14 cellular contexts compared by ENCODE assay signal in genomic region chr4:187993827-187994226, GRCh38. TPM values are rescaled to one million over a fixed set of nuclear protein-coding genes. Genes with fewer than 3 reads are reported as not detected.
DNase-seq lines count a peak whose midpoint lies in the region; ATAC-seq, FAIRE-seq and TF ChIP-seq lines count a peak whose summit lies in the region.
"Had no signal": no experiment of that assay in that cellular context is flagged by ENCODE, and none has a peak within 500 bp of the region (broad histone marks: within the 10 kb centered on the region; RNA-seq: fewer than 3 reads in every experiment).

No MANE protein-coding gene starts in this region.

- H3K36me3 ChIP-seq in GM06990 (ENCODE audit: control insufficient read depth, insufficient read depth, low read length) (no peaks in the 10 kb centered on the region), hepatocyte (replicated peaks; ENCODE audit: insufficient read depth, low read depth) (no peaks in the 10 kb centered on the region)
- H3K36me3 ChIP-seq in CD4-positive, alpha-beta memory T cell (ENCODE audit: insufficient read depth, low read length), result no peaks in the 10 kb centered on the region
- H3K36me3 ChIP-seq: gastrocnemius medialis, suprapubic skin had no signal

- H3K4me1 ChIP-seq in A549 (peaks cover 8% of the 10 kb centered on the region; the same call in 2 of the 3 replicates), hepatocyte (ENCODE audit: insufficient read depth) (no peaks in the 10 kb centered on the region)
- H3K4me1 ChIP-seq in CD4-positive, alpha-beta memory T cell (ENCODE audit: insufficient read depth, low read length), result no peaks in the 10 kb centered on the region
- H3K4me1 ChIP-seq: gastrocnemius medialis, suprapubic skin had no signal

- TF ChIP-seq EP300 in A549 (IDR thresholded peaks at IDR 0.05), result no peak

- POLR2A ChIA-PET in A549 (lab: Yijun Ruan, JAX), result no interaction called here
- POLR2A ChIA-PET in CD4-positive, alpha-beta memory T cell (lab: Charles Lee; ENCODE audit: partially characterized antibody), result no interaction called here

- FAIRE-seq in A549 (lab: Jason Lieb, UNC), result no peak

- H3K27me3 ChIP-seq in GM06990 (replicated peaks; ENCODE audit: control insufficient read depth, insufficient read depth, low read length) (no peaks in the 10 kb centered on the region), hepatocyte (no peaks in the 10 kb centered on the region)
- no peaks in the 10 kb centered on the region for H3K27me3 ChIP-seq in CD4-positive, alpha-beta memory T cell (ENCODE audit: insufficient read depth, low read length)
- H3K27me3 ChIP-seq: gastrocnemius medialis had no signal

- peaks cover 1 to 2% of the 10 kb centered on the region in 2 donors for H3K27me3 Mint-ChIP-seq in CD4-positive, alpha-beta memory T cell

- H3K4me3 ChIP-seq in A549, result no peak overlapping the region
- H3K4me3 ChIP-seq in GM06990 (replicated peaks; ENCODE audit: low read depth, low read length), result no peak overlapping the region
- no peak overlapping the region for H3K4me3 ChIP-seq in hepatocyte
- no peak overlapping the region for H3K4me3 ChIP-seq in CD4-positive, alpha-beta memory T cell (ENCODE audit: low read length in 2 of 2)
- H3K4me3 ChIP-seq: gastrocnemius medialis, lung, suprapubic skin had no signal

- H3K36me3 Mint-ChIP-seq in CD4-positive, alpha-beta memory T cell, result no peaks in the 10 kb centered on the region

- CTCF ChIA-PET in A549 (lab: Yijun Ruan, JAX), result interaction anchor here (0.7 to 0.9 kb wide), 2 partner anchors 9 to 381 kb away, joined by 3 read pairs; no protein-coding TSS in a partner anchor
- CTCF ChIA-PET in CD4-positive, alpha-beta memory T cell (lab: Charles Lee; ENCODE audit: partially characterized antibody), result no interaction called here

- DNase-seq in A549 (ENCODE audit: low read depth in 1 of 2, low spot score in 1 of 2) (peak in 1 of 2 experiments; percentile 28), GM06990 (ENCODE audit: extremely low read depth, insufficient read length) (no peak), OCI-M1 (lab: John Stamatoyannopoulos, UW) (peak; percentile 55), hepatocyte (ENCODE audit: low spot score) (peak; percentile 26), DMS79 treated with DMSO at 0.1 percent for 48 hours (lab: John Stamatoyannopoulos, UW) (no peak), SIG-M5 (lab: John Stamatoyannopoulos, UW) (no peak)
- DNase-seq in CD4-positive, alpha-beta memory T cell, result no peak
- DNase-seq in activated naive CD4-positive, alpha-beta T cell treated with anti-CD3 and anti-CD28 coated beads, Interleukin-2, amount 50 U/mL, for 16 hours, result no peak
- DNase-seq: gastrocnemius medialis, NCI-H2029 treated with DMSO at 0.1 percent for 48 hours had no signal

- no peak overlapping the region for H3K4me3 Mint-ChIP-seq in CD4-positive, alpha-beta memory T cell

- peaks cover 2 to 36% (median 22%) of the 10 kb centered on the region in 8 donors for H3K9me3 Mint-ChIP-seq in CD4-positive, alpha-beta memory T cell

- H3K27ac ChIP-seq in A549 (0 out of 6 replicates have a peak overlapping the region, but pooled peaks of 1 of the 2 experiments have one; percentile 26), hepatocyte (no peak overlapping the region)
- no peak overlapping the region for H3K27ac ChIP-seq in CD4-positive, alpha-beta memory T cell (ENCODE audit: low read depth, low read length)
- H3K27ac ChIP-seq: gastrocnemius medialis, suprapubic skin, VCaP had no signal

- TF ChIP-seq CTCF in A549 (IDR thresholded peaks at IDR 0.05), result no peak; the same call in 1 of the 3 replicates
- TF ChIP-seq CTCF in GM06990 (IDR thresholded peaks at IDR 0.05; ENCODE audit: insufficient read depth, low read length, poor library complexity, severe bottlenecking), result peak; percentile 5
- TF ChIP-seq CTCF in hepatocyte (IDR thresholded peaks at IDR 0.05; ENCODE audit: poor library complexity), result peak; percentile 45

- TF ChIP-seq RAD21 in A549 (conservative IDR thresholded peaks at IDR 0.05 in 1 of 2, IDR thresholded peaks at IDR 0.05 in 1 of 2), result peak; percentile 33 to 44; a peak in 3 of 5 replicates

- WGBS in A549 (ENCODE audit: missing lambda C conversion rate), result 72% methylated on average over 6 of the region's 6 CpGs
- WGBS in hepatocyte (ENCODE audit: low lambda C conversion rate, missing lambda C conversion rate), result 55% methylated on average over 6 of the region's 6 CpGs

- ATAC-seq in A549, result no peak
- ATAC-seq: gastrocnemius medialis had no signal

- H3K27ac Mint-ChIP-seq in CD4-positive, alpha-beta memory T cell, result no peak overlapping the region

- no peaks in the 10 kb centered on the region for H4K20me1 ChIP-seq in hepatocyte (ENCODE audit: insufficient read depth, poor library complexity, severe bottlenecking)

- H3K4me2 ChIP-seq in A549 (no peak overlapping the region), hepatocyte (no peak overlapping the region)

- H2AFZ ChIP-seq in hepatocyte, result no peak overlapping the region

- intact Hi-C loops in CD4-positive, alpha-beta memory T cell (cut with micrococcal nuclease), result no loop called here

- no peak for TF ChIP-seq POLR2A in A549 (IDR thresholded peaks at IDR 0.05; ENCODE audit: low read length)

- H3K79me2 ChIP-seq in hepatocyte, result no peaks in the 10 kb centered on the region

- H3K9me2 ChIP-seq in hepatocyte (replicated peaks; ENCODE audit: insufficient read depth), result no peaks in the 10 kb centered on the region

- H3K9me3 ChIP-seq in A549 (no peaks in the 10 kb centered on the region), hepatocyte (ENCODE audit: low read depth) (no peaks in the 10 kb centered on the region)
- no peaks in the 10 kb centered on the region for H3K9me3 ChIP-seq in CD4-positive, alpha-beta memory T cell (ENCODE audit: control insufficient read depth in 1 of 2, low read length in 2 of 2)
- H3K9me3 ChIP-seq: gastrocnemius medialis had no signal

- H3K4me1 Mint-ChIP-seq in CD4-positive, alpha-beta memory T cell, result no peaks in the 10 kb centered on the region

TF ChIP-seq in A549, 52 proteins besides CTCF, POLR2A, EP300 and RAD21:
- TF ChIP-seq CBX8 (IDR thresholded peaks at IDR 0.05), result no peak
- no peak for TF ChIP-seq HDAC2 (IDR thresholded peaks at IDR 0.05)
- TF ChIP-seq FOSB (CRISPR knock-in tag; IDR thresholded peaks at IDR 0.05), result no peak
- TF ChIP-seq KDM5A (IDR thresholded peaks at IDR 0.05), result no peak
- no peak for TF ChIP-seq HOXA7 (CRISPR knock-in tag; IDR thresholded peaks at IDR 0.05)
- no peak for TF ChIP-seq ZFP36 (IDR thresholded peaks at IDR 0.05; ENCODE audit: borderline replicate concordance, partially characterized antibody)
- TF ChIP-seq MAX (IDR thresholded peaks at IDR 0.05), result no peak
- TF ChIP-seq GATA3 (IDR thresholded peaks at IDR 0.05; ENCODE audit: borderline replicate concordance), result no peak
- TF ChIP-seq ATOH8 (CRISPR knock-in tag; IDR thresholded peaks at IDR 0.05; ENCODE audit: low read depth), result no peak
- TF ChIP-seq CEBPB (IDR thresholded peaks at IDR 0.05), result no peak
- no peak for TF ChIP-seq SREBF2 (IDR thresholded peaks at IDR 0.05)
- TF ChIP-seq BCL3 (IDR thresholded peaks at IDR 0.05), result no peak
- TF ChIP-seq MAFK (IDR thresholded peaks at IDR 0.05; ENCODE audit: partially characterized antibody), result no peak
- no peak for TF ChIP-seq HES2 (IDR thresholded peaks at IDR 0.05)
- no peak for TF ChIP-seq RCOR1 (IDR thresholded peaks at IDR 0.05; ENCODE audit: low read depth, low read length)

RNA-seq across cellular contexts. Expression of gene ZFP42, which starts 1.7 kb away (rescaled TPM):
- polyA plus RNA-seq in A549 (2011; rRNA removed) (not detected in 2 replicates), A549 (2017; fragmentation: RNase III; extraction: RNeasy Plus Mini Kit Qiagen cat#74134 plus additional on column Dnase treatment) (not detected in 3 replicates), hepatocyte (4.4 and 10.1 TPM in 2 replicates)
- polyA plus RNA-seq in A549 (2012; cell fraction: cytosol; rRNA removed), result not detected in 2 replicates
- not detected in 2 replicates for polyA plus RNA-seq in A549 (2012; cell fraction: nucleus; rRNA removed)
- polyA minus RNA-seq in A549 (2011; rRNA and poly(A)+ RNA removed), result not detected in 2 replicates
- 4.5 and 7.1 TPM in 2 replicates for total RNA-seq in hepatocyte
- not detected for total RNA-seq in CD4-positive, alpha-beta memory T cell
- not detected for polyA plus RNA-seq in CD4-positive, alpha-beta memory T cell
- total RNA-seq: gastrocnemius medialis, pulmonary artery endothelial cell, suprapubic skin had no signal

Comparison
In these comparisons a context has a peak if more than half of its experiments do, and no peak if none do; other contexts are left out.
1. DNase-seq: peak in OCI-M1 (single experiment) and hepatocyte (single experiment); none in GM06990 (single experiment), CD4-positive, alpha-beta memory T cell (0 of 5), DMS79 treated with DMSO at 0.1 percent for 48 hours (single experiment), SIG-M5 (single experiment) and activated naive CD4-positive, alpha-beta T cell treated with anti-CD3 and anti-CD28 coated beads, Interleukin-2, amount 50 U/mL, for 16 hours (single experiment).